Comparison of ENCODE assay signal across 1 cellular context in the genomic region with DNA sequence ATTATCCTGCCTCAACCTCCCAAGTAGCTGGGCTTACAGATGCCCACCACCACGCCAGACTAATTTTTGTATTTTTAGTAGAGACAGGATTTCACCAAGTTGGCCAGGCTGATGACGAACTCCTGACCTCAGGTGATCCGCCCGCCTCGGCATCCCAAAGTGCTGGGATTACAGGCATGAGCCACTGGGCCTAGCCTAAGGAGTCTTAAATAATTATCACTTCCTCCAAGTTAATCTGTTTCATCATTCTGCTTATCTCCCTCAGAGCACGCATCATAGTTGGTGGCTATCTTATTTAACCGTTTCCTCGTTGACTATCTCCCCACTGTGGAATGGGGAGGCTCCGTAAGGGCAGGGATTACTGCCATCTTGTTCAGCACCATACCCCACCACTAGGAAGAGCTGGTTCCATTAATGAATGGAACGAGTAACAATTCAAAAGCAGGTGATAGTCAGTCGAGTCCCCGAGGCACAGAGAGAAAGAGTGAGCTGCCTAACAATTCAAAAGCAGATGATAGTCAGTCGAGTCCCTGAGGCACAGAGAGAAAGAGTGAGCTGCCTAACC.
TF ChIP-seq lines count a peak whose summit lies in the region.

No MANE protein-coding gene starts in this region.

TF ChIP-seq in K562, 482 proteins besides CTCF, POLR2A, EP300 and RAD21 (continued from another document and continues in another):
- TF ChIP-seq, protein P1, sequence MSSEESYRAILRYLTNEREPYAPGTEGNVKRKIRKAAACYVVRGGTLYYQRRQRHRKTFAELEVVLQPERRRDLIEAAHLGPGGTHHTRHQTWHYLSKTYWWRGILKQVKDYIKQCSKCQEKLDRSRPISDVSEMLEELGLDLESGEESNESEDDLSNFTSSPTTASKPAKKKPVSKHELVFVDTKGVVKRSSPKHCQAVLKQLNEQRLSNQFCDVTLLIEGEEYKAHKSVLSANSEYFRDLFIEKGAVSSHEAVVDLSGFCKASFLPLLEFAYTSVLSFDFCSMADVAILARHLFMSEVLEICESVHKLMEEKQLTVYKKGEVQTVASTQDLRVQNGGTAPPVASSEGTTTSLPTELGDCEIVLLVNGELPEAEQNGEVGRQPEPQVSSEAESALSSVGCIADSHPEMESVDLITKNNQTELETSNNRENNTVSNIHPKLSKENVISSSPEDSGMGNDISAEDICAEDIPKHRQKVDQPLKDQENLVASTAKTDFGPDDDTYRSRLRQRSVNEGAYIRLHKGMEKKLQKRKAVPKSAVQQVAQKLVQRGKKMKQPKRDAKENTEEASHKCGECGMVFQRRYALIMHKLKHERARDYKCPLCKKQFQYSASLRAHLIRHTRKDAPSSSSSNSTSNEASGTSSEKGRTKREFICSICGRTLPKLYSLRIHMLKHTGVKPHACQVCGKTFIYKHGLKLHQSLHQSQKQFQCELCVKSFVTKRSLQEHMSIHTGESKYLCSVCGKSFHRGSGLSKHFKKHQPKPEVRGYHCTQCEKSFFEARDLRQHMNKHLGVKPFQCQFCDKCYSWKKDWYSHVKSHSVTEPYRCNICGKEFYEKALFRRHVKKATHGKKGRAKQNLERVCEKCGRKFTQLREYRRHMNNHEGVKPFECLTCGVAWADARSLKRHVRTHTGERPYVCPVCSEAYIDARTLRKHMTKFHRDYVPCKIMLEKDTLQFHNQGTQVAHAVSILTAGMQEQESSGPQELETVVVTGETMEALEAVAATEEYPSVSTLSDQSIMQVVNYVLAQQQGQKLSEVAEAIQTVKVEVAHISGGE (CRISPR knock-in tag; IDR thresholded peaks at IDR 0.05): no peak; a peak in 1 of 6 replicates
- TF ChIP-seq NR2F6 (CRISPR knock-in tag; IDR thresholded peaks at IDR 0.05): no peak
- TF ChIP-seq, protein P2, sequence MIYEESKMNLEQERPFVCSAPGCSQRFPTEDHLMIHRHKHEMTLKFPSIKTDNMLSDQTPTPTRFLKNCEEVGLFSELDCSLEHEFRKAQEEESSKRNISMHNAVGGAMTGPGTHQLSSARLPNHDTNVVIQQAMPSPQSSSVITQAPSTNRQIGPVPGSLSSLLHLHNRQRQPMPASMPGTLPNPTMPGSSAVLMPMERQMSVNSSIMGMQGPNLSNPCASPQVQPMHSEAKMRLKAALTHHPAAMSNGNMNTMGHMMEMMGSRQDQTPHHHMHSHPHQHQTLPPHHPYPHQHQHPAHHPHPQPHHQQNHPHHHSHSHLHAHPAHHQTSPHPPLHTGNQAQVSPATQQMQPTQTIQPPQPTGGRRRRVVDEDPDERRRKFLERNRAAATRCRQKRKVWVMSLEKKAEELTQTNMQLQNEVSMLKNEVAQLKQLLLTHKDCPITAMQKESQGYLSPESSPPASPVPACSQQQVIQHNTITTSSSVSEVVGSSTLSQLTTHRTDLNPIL (CRISPR knock-in tag; IDR thresholded peaks at IDR 0.05): no peak
- TF ChIP-seq NFE2L1 (tag; IDR thresholded peaks at IDR 0.05; ENCODE audit: borderline replicate concordance, low read depth): no peak
- TF ChIP-seq NUFIP1 (IDR thresholded peaks at IDR 0.05; ENCODE audit: partially characterized antibody): no peak
- peak; percentile 88 for TF ChIP-seq CBFA2T2 (conservative IDR thresholded peaks at IDR 0.05)
- TF ChIP-seq ZNF830 (CRISPR knock-in tag; IDR thresholded peaks at IDR 0.05): no peak
- no peak for TF ChIP-seq ETV5 (CRISPR knock-in tag; IDR thresholded peaks at IDR 0.05; ENCODE audit: low read depth)
- TF ChIP-seq HDAC2 (IDR thresholded peaks at IDR 0.05): peak; percentile 74; the same call in 1 of the 2 replicates
- TF ChIP-seq, protein P3, sequence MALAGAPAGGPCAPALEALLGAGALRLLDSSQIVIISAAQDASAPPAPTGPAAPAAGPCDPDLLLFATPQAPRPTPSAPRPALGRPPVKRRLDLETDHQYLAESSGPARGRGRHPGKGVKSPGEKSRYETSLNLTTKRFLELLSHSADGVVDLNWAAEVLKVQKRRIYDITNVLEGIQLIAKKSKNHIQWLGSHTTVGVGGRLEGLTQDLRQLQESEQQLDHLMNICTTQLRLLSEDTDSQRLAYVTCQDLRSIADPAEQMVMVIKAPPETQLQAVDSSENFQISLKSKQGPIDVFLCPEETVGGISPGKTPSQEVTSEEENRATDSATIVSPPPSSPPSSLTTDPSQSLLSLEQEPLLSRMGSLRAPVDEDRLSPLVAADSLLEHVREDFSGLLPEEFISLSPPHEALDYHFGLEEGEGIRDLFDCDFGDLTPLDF (CRISPR knock-in tag; IDR thresholded peaks at IDR 0.05): no peak
- TF ChIP-seq, protein P4, sequence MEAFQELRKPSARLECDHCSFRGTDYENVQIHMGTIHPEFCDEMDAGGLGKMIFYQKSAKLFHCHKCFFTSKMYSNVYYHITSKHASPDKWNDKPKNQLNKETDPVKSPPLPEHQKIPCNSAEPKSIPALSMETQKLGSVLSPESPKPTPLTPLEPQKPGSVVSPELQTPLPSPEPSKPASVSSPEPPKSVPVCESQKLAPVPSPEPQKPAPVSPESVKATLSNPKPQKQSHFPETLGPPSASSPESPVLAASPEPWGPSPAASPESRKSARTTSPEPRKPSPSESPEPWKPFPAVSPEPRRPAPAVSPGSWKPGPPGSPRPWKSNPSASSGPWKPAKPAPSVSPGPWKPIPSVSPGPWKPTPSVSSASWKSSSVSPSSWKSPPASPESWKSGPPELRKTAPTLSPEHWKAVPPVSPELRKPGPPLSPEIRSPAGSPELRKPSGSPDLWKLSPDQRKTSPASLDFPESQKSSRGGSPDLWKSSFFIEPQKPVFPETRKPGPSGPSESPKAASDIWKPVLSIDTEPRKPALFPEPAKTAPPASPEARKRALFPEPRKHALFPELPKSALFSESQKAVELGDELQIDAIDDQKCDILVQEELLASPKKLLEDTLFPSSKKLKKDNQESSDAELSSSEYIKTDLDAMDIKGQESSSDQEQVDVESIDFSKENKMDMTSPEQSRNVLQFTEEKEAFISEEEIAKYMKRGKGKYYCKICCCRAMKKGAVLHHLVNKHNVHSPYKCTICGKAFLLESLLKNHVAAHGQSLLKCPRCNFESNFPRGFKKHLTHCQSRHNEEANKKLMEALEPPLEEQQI (IDR thresholded peaks at IDR 0.05): peak; percentile 72
- TF ChIP-seq MYC (IDR thresholded peaks at IDR 0.05; ENCODE audit: low read depth, low read length): peak; percentile 77
- no peak for TF ChIP-seq MYC (CRISPR knock-in tag; IDR thresholded peaks at IDR 0.05; ENCODE audit: borderline replicate concordance, low read depth)
- TF ChIP-seq DPF2 (IDR thresholded peaks at IDR 0.05): peak; percentile 82
- TF ChIP-seq TCF7 (IDR thresholded peaks at IDR 0.05; ENCODE audit: borderline replicate concordance): no peak
- no peak for TF ChIP-seq ZNF436 (CRISPR knock-in tag; IDR thresholded peaks at IDR 0.05)
- TF ChIP-seq, protein P5, sequence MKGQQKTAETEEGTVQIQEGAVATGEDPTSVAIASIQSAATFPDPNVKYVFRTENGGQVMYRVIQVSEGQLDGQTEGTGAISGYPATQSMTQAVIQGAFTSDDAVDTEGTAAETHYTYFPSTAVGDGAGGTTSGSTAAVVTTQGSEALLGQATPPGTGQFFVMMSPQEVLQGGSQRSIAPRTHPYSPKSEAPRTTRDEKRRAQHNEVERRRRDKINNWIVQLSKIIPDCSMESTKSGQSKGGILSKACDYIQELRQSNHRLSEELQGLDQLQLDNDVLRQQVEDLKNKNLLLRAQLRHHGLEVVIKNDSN (CRISPR knock-in tag; IDR thresholded peaks at IDR 0.05): no peak
- TF ChIP-seq, protein P6, sequence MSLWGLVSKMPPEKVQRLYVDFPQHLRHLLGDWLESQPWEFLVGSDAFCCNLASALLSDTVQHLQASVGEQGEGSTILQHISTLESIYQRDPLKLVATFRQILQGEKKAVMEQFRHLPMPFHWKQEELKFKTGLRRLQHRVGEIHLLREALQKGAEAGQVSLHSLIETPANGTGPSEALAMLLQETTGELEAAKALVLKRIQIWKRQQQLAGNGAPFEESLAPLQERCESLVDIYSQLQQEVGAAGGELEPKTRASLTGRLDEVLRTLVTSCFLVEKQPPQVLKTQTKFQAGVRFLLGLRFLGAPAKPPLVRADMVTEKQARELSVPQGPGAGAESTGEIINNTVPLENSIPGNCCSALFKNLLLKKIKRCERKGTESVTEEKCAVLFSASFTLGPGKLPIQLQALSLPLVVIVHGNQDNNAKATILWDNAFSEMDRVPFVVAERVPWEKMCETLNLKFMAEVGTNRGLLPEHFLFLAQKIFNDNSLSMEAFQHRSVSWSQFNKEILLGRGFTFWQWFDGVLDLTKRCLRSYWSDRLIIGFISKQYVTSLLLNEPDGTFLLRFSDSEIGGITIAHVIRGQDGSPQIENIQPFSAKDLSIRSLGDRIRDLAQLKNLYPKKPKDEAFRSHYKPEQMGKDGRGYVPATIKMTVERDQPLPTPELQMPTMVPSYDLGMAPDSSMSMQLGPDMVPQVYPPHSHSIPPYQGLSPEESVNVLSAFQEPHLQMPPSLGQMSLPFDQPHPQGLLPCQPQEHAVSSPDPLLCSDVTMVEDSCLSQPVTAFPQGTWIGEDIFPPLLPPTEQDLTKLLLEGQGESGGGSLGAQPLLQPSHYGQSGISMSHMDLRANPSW (CRISPR knock-in tag; IDR thresholded peaks at IDR 0.05): 0 out of 2 replicates have a peak, but pooled peaks have one; percentile 42
- no peak for TF ChIP-seq POLR2H (tag; IDR thresholded peaks at IDR 0.05; ENCODE audit: low read depth)
- TF ChIP-seq, protein P7, sequence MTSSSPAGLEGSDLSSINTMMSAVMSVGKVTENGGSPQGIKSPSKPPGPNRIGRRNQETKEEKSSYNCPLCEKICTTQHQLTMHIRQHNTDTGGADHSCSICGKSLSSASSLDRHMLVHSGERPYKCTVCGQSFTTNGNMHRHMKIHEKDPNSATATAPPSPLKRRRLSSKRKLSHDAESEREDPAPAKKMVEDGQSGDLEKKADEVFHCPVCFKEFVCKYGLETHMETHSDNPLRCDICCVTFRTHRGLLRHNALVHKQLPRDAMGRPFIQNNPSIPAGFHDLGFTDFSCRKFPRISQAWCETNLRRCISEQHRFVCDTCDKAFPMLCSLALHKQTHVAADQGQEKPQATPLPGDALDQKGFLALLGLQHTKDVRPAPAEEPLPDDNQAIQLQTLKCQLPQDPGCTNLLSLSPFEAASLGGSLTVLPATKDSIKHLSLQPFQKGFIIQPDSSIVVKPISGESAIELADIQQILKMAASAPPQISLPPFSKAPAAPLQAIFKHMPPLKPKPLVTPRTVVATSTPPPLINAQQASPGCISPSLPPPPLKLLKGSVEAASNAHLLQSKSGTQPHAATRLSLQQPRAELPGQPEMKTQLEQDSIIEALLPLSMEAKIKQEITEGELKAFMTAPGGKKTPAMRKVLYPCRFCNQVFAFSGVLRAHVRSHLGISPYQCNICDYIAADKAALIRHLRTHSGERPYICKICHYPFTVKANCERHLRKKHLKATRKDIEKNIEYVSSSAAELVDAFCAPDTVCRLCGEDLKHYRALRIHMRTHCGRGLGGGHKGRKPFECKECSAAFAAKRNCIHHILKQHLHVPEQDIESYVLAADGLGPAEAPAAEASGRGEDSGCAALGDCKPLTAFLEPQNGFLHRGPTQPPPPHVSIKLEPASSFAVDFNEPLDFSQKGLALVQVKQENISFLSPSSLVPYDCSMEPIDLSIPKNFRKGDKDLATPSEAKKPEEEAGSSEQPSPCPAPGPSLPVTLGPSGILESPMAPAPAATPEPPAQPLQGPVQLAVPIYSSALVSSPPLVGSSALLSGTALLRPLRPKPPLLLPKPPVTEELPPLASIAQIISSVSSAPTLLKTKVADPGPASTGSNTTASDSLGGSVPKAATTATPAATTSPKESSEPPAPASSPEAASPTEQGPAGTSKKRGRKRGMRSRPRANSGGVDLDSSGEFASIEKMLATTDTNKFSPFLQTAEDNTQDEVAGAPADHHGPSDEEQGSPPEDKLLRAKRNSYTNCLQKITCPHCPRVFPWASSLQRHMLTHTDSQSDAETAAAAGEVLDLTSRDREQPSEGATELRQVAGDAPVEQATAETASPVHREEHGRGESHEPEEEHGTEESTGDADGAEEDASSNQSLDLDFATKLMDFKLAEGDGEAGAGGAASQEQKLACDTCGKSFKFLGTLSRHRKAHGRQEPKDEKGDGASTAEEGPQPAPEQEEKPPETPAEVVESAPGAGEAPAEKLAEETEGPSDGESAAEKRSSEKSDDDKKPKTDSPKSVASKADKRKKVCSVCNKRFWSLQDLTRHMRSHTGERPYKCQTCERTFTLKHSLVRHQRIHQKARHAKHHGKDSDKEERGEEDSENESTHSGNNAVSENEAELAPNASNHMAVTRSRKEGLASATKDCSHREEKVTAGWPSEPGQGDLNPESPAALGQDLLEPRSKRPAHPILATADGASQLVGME (CRISPR knock-in tag; IDR thresholded peaks at IDR 0.05): peak; percentile 60
- TF ChIP-seq TAF1 (IDR thresholded peaks at IDR 0.05; ENCODE audit: control insufficient read depth, extremely low read depth, insufficient read depth, low read length, severe bottlenecking): no peak
- TF ChIP-seq ZNF589 (CRISPR knock-in tag; IDR thresholded peaks at IDR 0.05; ENCODE audit: low read depth): no peak
- TF ChIP-seq, protein P8, sequence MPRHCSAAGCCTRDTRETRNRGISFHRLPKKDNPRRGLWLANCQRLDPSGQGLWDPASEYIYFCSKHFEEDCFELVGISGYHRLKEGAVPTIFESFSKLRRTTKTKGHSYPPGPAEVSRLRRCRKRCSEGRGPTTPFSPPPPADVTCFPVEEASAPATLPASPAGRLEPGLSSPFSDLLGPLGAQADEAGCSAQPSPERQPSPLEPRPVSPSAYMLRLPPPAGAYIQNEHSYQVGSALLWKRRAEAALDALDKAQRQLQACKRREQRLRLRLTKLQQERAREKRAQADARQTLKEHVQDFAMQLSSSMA (CRISPR knock-in tag; IDR thresholded peaks at IDR 0.05): no peak
- no peak for TF ChIP-seq KDM4B (IDR thresholded peaks at IDR 0.05; ENCODE audit: borderline replicate concordance in 2 of 2, low read depth in 1 of 2)
- TF ChIP-seq GATAD2A (IDR thresholded peaks at IDR 0.05): no peak
- TF ChIP-seq ZNF77 (CRISPR knock-in tag; IDR thresholded peaks at IDR 0.05): no peak
- peak; percentile 92 for TF ChIP-seq ZEB2 (IDR thresholded peaks at IDR 0.05)
- 0 out of 3 replicates have a peak, but pooled peaks of 1 of the 2 experiments have one; percentile 21 for TF ChIP-seq CBX3 (IDR thresholded peaks at IDR 0.05; ENCODE audit: borderline replicate concordance in 1 of 2, low read length in 2 of 2)
- TF ChIP-seq CBX8 (IDR thresholded peaks at IDR 0.05; ENCODE audit: borderline replicate concordance, extremely low read depth, low read depth, low read length, poor library complexity, severe bottlenecking): no peak
- TF ChIP-seq ZNF444 (CRISPR knock-in tag; IDR thresholded peaks at IDR 0.05): no peak
- no peak for TF ChIP-seq ZNF212 (CRISPR knock-in tag; IDR thresholded peaks at IDR 0.05)
- peak; percentile 86 for TF ChIP-seq SMARCE1 (IDR thresholded peaks at IDR 0.05)
- TF ChIP-seq, protein P9, sequence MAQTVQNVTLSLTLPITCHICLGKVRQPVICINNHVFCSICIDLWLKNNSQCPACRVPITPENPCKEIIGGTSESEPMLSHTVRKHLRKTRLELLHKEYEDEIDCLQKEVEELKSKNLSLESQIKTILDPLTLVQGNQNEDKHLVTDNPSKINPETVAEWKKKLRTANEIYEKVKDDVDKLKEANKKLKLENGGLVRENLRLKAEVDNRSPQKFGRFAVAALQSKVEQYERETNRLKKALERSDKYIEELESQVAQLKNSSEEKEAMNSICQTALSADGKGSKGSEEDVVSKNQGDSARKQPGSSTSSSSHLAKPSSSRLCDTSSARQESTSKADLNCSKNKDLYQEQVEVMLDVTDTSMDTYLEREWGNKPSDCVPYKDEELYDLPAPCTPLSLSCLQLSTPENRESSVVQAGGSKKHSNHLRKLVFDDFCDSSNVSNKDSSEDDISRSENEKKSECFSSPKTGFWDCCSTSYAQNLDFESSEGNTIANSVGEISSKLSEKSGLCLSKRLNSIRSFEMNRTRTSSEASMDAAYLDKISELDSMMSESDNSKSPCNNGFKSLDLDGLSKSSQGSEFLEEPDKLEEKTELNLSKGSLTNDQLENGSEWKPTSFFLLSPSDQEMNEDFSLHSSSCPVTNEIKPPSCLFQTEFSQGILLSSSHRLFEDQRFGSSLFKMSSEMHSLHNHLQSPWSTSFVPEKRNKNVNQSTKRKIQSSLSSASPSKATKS (CRISPR knock-in tag; IDR thresholded peaks at IDR 0.05): no peak
- no peak for TF ChIP-seq ZNF121 (CRISPR knock-in tag; conservative IDR thresholded peaks at IDR 0.05)
- TF ChIP-seq HDAC3 (IDR thresholded peaks at IDR 0.05; ENCODE audit: borderline replicate concordance, partially characterized antibody): peak; percentile 83
